In the genomic region with DNA sequence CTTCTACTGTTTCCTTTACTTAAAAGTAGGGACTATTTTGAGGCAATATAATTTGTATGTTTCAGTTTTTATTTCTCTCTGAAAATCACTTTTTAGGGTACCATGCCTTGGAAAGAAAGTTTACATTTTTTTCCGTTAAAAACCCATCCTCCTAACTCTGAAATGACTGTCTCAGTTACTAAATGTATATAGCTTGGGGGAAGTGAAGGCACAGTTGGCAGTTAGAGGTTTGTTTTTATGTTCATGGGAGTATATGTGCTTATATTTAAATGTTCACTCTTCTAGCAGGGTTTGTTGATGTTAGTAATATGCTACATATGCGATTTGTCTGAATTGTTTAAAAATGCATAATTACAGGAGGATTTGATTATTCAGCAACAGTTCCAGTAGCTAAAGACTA, we compare ENCODE assay signal across 14 cellular contexts. TPM values are rescaled to one million over a fixed set of nuclear protein-coding genes. Genes with fewer than 3 reads are reported as not detected.
DNase-seq lines count a peak whose midpoint lies in the region; ATAC-seq and TF ChIP-seq lines count a peak whose summit lies in the region.
"Had no signal": no experiment of that assay in that cellular context is flagged by ENCODE, and none has a peak within 500 bp of the region (broad histone marks: within the 10 kb centered on the region; RNA-seq: fewer than 3 reads in every experiment).

No MANE protein-coding gene starts in this region.

- H3K27ac ChIP-seq in hepatocyte, result no peak overlapping the region

- H3K9me3 Mint-ChIP-seq in central memory CD8-positive, alpha-beta T cell, result no peaks in the 10 kb centered on the region
- no peaks in the 10 kb centered on the region for H3K9me3 Mint-ChIP-seq in stimulated activated effector memory CD8-positive, alpha-beta T cell treated with anti-CD3 and anti-CD28 coated beads, Interleukin-12 subunit alpha, Interleukin-12 subunit beta, amount 100 ng/mL, for 72 hours
- H3K9me3 Mint-ChIP-seq: activated naive CD4-positive, alpha-beta T cell treated with anti-CD3 and anti-CD28 coated beads for 36 hours had no signal

- H3K27ac Mint-ChIP-seq in central memory CD8-positive, alpha-beta T cell (ENCODE audit: low read depth), result peak overlapping the region; percentile 44
- H3K27ac Mint-ChIP-seq in stimulated activated effector memory CD8-positive, alpha-beta T cell treated with anti-CD3 and anti-CD28 coated beads, Interleukin-12 subunit alpha, Interleukin-12 subunit beta, amount 100 ng/mL, for 72 hours, result no peak overlapping the region
- H3K27ac Mint-ChIP-seq: activated naive CD4-positive, alpha-beta T cell treated with anti-CD3 and anti-CD28 coated beads for 36 hours had no signal

- H3K4me2 ChIP-seq in Loucy (ENCODE audit: low read depth, low read length, poor library complexity, severe bottlenecking) (peak overlapping the region; percentile 84), hepatocyte (no peak overlapping the region)

- H3K27me3 Mint-ChIP-seq in central memory CD8-positive, alpha-beta T cell, result no peaks in the 10 kb centered on the region

- H4K20me1 ChIP-seq in Loucy (ENCODE audit: insufficient read depth, low read length, poor library complexity, severe bottlenecking) (peaks cover 8% of the 10 kb centered on the region), hepatocyte (ENCODE audit: insufficient read depth, poor library complexity, severe bottlenecking) (no peaks in the 10 kb centered on the region)

- H3K4me1 Mint-ChIP-seq in central memory CD8-positive, alpha-beta T cell, result peaks cover 7% of the 10 kb centered on the region
- H3K4me1 Mint-ChIP-seq in stimulated activated effector memory CD8-positive, alpha-beta T cell treated with anti-CD3 and anti-CD28 coated beads, Interleukin-12 subunit alpha, Interleukin-12 subunit beta, amount 100 ng/mL, for 72 hours, result peaks cover 13% of the 10 kb centered on the region

- H3K9ac ChIP-seq in Loucy (ENCODE audit: low read depth, low read length, poor library complexity, severe bottlenecking), result peak overlapping the region; percentile 98

- H3K27me3 ChIP-seq in Loucy (ENCODE audit: insufficient read depth, low read length, poor library complexity, severe bottlenecking), result no peaks in the 10 kb centered on the region
- H3K27me3 ChIP-seq in hepatocyte, result no peaks in the 10 kb centered on the region

- H3K79me2 ChIP-seq in Loucy (ENCODE audit: insufficient read depth, low read length) (peaks cover 80% of the 10 kb centered on the region), hepatocyte (no peaks in the 10 kb centered on the region)

- intact Hi-C loops in left cardiac atrium (cut with DNase I), result loop anchor here in 1 of 2 donors (10.0 kb wide), 1 partner anchor 1020 kb away; no protein-coding TSS in a partner anchor

- 74% methylated on average over 2 of the region's 2 CpGs for WGBS in hepatocyte (ENCODE audit: low lambda C conversion rate, missing lambda C conversion rate)

- H3K4me3 ChIP-seq in Loucy (ENCODE audit: low read length, poor library complexity, severe bottlenecking) (peak overlapping the region; percentile 83), hepatocyte (no peak overlapping the region)

- H2AFZ ChIP-seq in Loucy (ENCODE audit: low read length), result no peak overlapping the region
- no peak overlapping the region for H2AFZ ChIP-seq in hepatocyte

- H3K36me3 Mint-ChIP-seq in central memory CD8-positive, alpha-beta T cell (ENCODE audit: insufficient read depth), result no peaks in the 10 kb centered on the region
- peaks cover 5% of the 10 kb centered on the region for H3K36me3 Mint-ChIP-seq in stimulated activated effector memory CD8-positive, alpha-beta T cell treated with anti-CD3 and anti-CD28 coated beads, Interleukin-12 subunit alpha, Interleukin-12 subunit beta, amount 100 ng/mL, for 72 hours

- H3K36me3 ChIP-seq in Loucy (ENCODE audit: insufficient read depth, low read length) (no peaks in the 10 kb centered on the region), hepatocyte (replicated peaks; ENCODE audit: insufficient read depth, low read depth) (no peaks in the 10 kb centered on the region)

- ATAC-seq in GM18861 (IDR thresholded peaks at IDR 0.05; ENCODE audit: unreplicated experiment), result peak; percentile 28
- peak; percentile 26 for ATAC-seq in GM21737 (IDR thresholded peaks at IDR 0.05; ENCODE audit: unreplicated experiment)
- ATAC-seq in central memory CD8-positive, alpha-beta T cell (replicated peaks; ENCODE audit: extremely low read depth, poor library complexity, severe bottlenecking), result no peak
- ATAC-seq in stimulated activated effector memory CD8-positive, alpha-beta T cell treated with anti-CD3 and anti-CD28 coated beads, Interleukin-12 subunit alpha, Interleukin-12 subunit beta, amount 100 ng/mL, for 72 hours, result no peak
- no peak for ATAC-seq in left cardiac atrium

- H3K9me2 ChIP-seq in Loucy (replicated peaks; ENCODE audit: low read depth, low read length) (no peaks in the 10 kb centered on the region), hepatocyte (replicated peaks; ENCODE audit: insufficient read depth) (no peaks in the 10 kb centered on the region)

- TF ChIP-seq CTCF in Loucy (conservative IDR thresholded peaks at IDR 0.05; ENCODE audit: low read length) (no peak), hepatocyte (IDR thresholded peaks at IDR 0.05; ENCODE audit: poor library complexity) (no peak)

- DNase-seq in central memory CD8-positive, alpha-beta T cell (ENCODE audit: low spot score in 2 of 2), result no peak
- DNase-seq in activated CD8-positive, alpha-beta memory T cell treated with anti-CD3 and anti-CD28 coated beads, Interleukin-2, amount 50 U/mL, for 4 hours, result no peak
- no peak for DNase-seq in stimulated activated effector memory CD8-positive, alpha-beta T cell treated with anti-CD3 and anti-CD28 coated beads, Interleukin-12 subunit alpha, Interleukin-12 subunit beta, amount 100 ng/mL, for 72 hours (ENCODE audit: low spot score in 2 of 2)
- DNase-seq in left cardiac atrium, result no peak
- no peak for DNase-seq in hepatocyte (ENCODE audit: low spot score)
- DNase-seq: activated naive CD4-positive, alpha-beta T cell treated with anti-CD3 and anti-CD28 coated beads for 36 hours; C1 segment of cervical spinal cord; caudate nucleus; H7; hypothalamus; NCI-H2227 treated with DMSO at 0.1 percent for 48 hours had no signal

- H3K9me3 ChIP-seq in Loucy (ENCODE audit: insufficient read depth, low read depth, low read length) (no peaks in the 10 kb centered on the region), hepatocyte (ENCODE audit: low read depth) (no peaks in the 10 kb centered on the region)

- H3K4me1 ChIP-seq in Loucy (ENCODE audit: insufficient read depth, low read length, poor library complexity, severe bottlenecking), result peaks cover 68% of the 10 kb centered on the region
- H3K4me1 ChIP-seq in hepatocyte (ENCODE audit: insufficient read depth), result no peaks in the 10 kb centered on the region

- no peak overlapping the region for H3K4me3 Mint-ChIP-seq in central memory CD8-positive, alpha-beta T cell
- H3K4me3 Mint-ChIP-seq in stimulated activated effector memory CD8-positive, alpha-beta T cell treated with anti-CD3 and anti-CD28 coated beads, Interleukin-12 subunit alpha, Interleukin-12 subunit beta, amount 100 ng/mL, for 72 hours, result no peak overlapping the region
- H3K4me3 Mint-ChIP-seq: activated naive CD4-positive, alpha-beta T cell treated with anti-CD3 and anti-CD28 coated beads for 36 hours had no signal

- H3F3A ChIP-seq in Loucy (ENCODE audit: low read depth), result peaks cover 21% of the 10 kb centered on the region

RNA-seq across cellular contexts. Expression of a gene that starts 31.0 kb away (rescaled TPM):
- total RNA-seq in left cardiac atrium (10 to 100 TPM in 1 of 2 donors, 1 to 10 TPM in 1; 9.8 to 10.8 TPM), hepatocyte (17.9 and 19.5 TPM in 2 replicates)
- polyA plus RNA-seq in hepatocyte, result 13.5 and 14.4 TPM in 2 replicates

Comparison
In these comparisons a context has a peak if more than half of its experiments do, and no peak if none do; other contexts are left out.
1. ATAC-seq: peak in GM18861 (single experiment) and GM21737 (single experiment); none in central memory CD8-positive, alpha-beta T cell (single experiment), stimulated activated effector memory CD8-positive, alpha-beta T cell treated with anti-CD3 and anti-CD28 coated beads, Interleukin-12 subunit alpha, Interleukin-12 subunit beta, amount 100 ng/mL, for 72 hours (single experiment) and left cardiac atrium (0 of 2).